ENCODE assay signal across 8 cellular contexts in genomic region chr12:6946033-6946919, GRCh38. TPM values are rescaled to one million over a fixed set of nuclear protein-coding genes. Genes with fewer than 3 reads are reported as not detected.
A peak's percentile ranks its signal among the peaks of the same experiment; 100 is the strongest.
DNase-seq lines count a peak whose midpoint lies in the region; ATAC-seq and TF ChIP-seq lines count a peak whose summit lies in the region.

No MANE protein-coding gene starts in this region.

- H3K27ac Mint-ChIP-seq in chondrocyte (ENCODE audit: unreplicated experiment) = no peak overlapping the region

- no peaks in the 10 kb centered on the region for H3K27me3 Mint-ChIP-seq in chondrocyte (ENCODE audit: low read depth)

- peaks cover 0 to 26% of the 10 kb centered on the region in 2 donors for H3K36me3 ChIP-seq in psoas muscle (ENCODE audit: insufficient read depth in 1 of 2, low read depth in 1 of 2)

- H3K4me3 Mint-ChIP-seq in chondrocyte (ENCODE audit: unreplicated experiment) = no peak overlapping the region

- H3K27ac ChIP-seq in psoas muscle = peak overlapping the region; percentile 17

- DNase-seq in CD1c-positive myeloid dendritic cell (ENCODE audit: extremely low spot score) (peak; percentile 71), NCI-H2081 treated with DMSO at 0.1 percent for 48 hours (lab: John Stamatoyannopoulos, UW) (peak; percentile 95), germinal center (ENCODE audit: low spot score) (peak; percentile 80), psoas muscle (peak; percentile 43 to 67), chondrocyte (ENCODE audit: low spot score) (no peak), anterior cingulate cortex (lab: John Stamatoyannopoulos, UW) (no peak)
- peak; percentile 83 for DNase-seq in activated CD8-positive, alpha-beta memory T cell treated with anti-CD3 and anti-CD28 coated beads for 24 hours

- no peaks in the 10 kb centered on the region for H3K27me3 ChIP-seq in psoas muscle (ENCODE audit: insufficient read depth in 3 of 3, low read length in 2 of 3)

- peak; percentile 20 for ATAC-seq in GM21367 (IDR thresholded peaks at IDR 0.05; ENCODE audit: unreplicated experiment)
- no peak for ATAC-seq in psoas muscle

- TF ChIP-seq CTCF in psoas muscle (IDR thresholded peaks at IDR 0.05) (no peak), chondrocyte (IDR thresholded peaks at IDR 0.05) (no peak)

- intact Hi-C loops in psoas muscle (cut with DNase I) = loop anchor here (5.0 kb wide), 3 partner anchors 96 to 166 kb away; partner anchors contain the start of gene C1R (in 1 of the 2)

- peaks cover 36% of the 10 kb centered on the region for H3K4me1 Mint-ChIP-seq in chondrocyte (ENCODE audit: low read depth)

- peak overlapping the region; percentile 34 for H3K4me3 ChIP-seq in psoas muscle

- no peaks in the 10 kb centered on the region for H3K9me3 Mint-ChIP-seq in chondrocyte (ENCODE audit: low read depth)

- peaks cover 8% of the 10 kb centered on the region for H3K36me3 Mint-ChIP-seq in chondrocyte (ENCODE audit: low read depth)

- 43 to 56% (median 45%) methylated on average over 30 to 32 of the region's 32 CpGs for WGBS in psoas muscle, 3 donors

- H3K4me1 ChIP-seq in psoas muscle = peaks cover 21% of the 10 kb centered on the region

- H3K9me3 ChIP-seq in psoas muscle = no peaks in the 10 kb centered on the region

RNA-seq across cellular contexts. Expression of gene C12orf57, which starts 2.5 kb away (rescaled TPM):
- total RNA-seq in psoas muscle (100 to 1,000 TPM in 2 of 4 donors, 10 to 100 TPM in 2; 80.4 to 110 (median 95.6) TPM), chondrocyte (230 to 244 TPM (median 233 TPM) in 3 replicates)
- polyA plus RNA-seq in psoas muscle = 100 to 1,000 TPM; 223 to 269 (median 247) TPM

RNA-seq across cellular contexts. Expression of gene RNU7-1, which starts 2.7 kb away (rescaled TPM):
- total RNA-seq in psoas muscle (not detected), chondrocyte (not detected in 3 replicates)
- polyA plus RNA-seq in psoas muscle = not detected

RNA-seq across cellular contexts. Expression of gene PTPN6, which starts 4.9 kb away (rescaled TPM):
- total RNA-seq in psoas muscle = 1 to 10 TPM; 3.6 to 7.6 (median 4.6) TPM
- polyA plus RNA-seq in psoas muscle = 1 to 10 TPM; 1.3 to 2.6 (median 2.1) TPM
- 0.51 to 0.65 TPM in 2 of 3 replicates, not detected in the other for total RNA-seq in chondrocyte

RNA-seq across cellular contexts. Expression of gene ATN1, which starts 18.5 kb away (rescaled TPM):
- total RNA-seq in psoas muscle = 10 to 100 TPM; 43.3 to 55.8 (median 50.9) TPM
- 10 to 100 TPM; 24.9 to 46.0 (median 33.7) TPM for polyA plus RNA-seq in psoas muscle
- 103 to 110 TPM (median 106 TPM) in 3 replicates for total RNA-seq in chondrocyte

RNA-seq across cellular contexts. Expression of gene PHB2, which starts 24.2 kb away (rescaled TPM):
- 100 to 1,000 TPM; 137 to 278 (median 180) TPM for total RNA-seq in psoas muscle
- 100 to 1,000 TPM; 176 to 381 (median 208) TPM for polyA plus RNA-seq in psoas muscle
- 129 to 135 TPM (median 129 TPM) in 3 replicates for total RNA-seq in chondrocyte

Comparison
In these comparisons a context has a peak if more than half of its experiments do, and no peak if none do; other contexts are left out.
1. DNase-seq: peak in CD1c-positive myeloid dendritic cell (single experiment), NCI-H2081 treated with DMSO at 0.1 percent for 48 hours (single experiment), activated CD8-positive, alpha-beta memory T cell treated with anti-CD3 and anti-CD28 coated beads for 24 hours (single experiment), germinal center (single experiment) and psoas muscle (2 of 2); none in chondrocyte (single experiment) and anterior cingulate cortex (0 of 58).